1 cellular context compared by ENCODE assay signal in the genomic region with DNA sequence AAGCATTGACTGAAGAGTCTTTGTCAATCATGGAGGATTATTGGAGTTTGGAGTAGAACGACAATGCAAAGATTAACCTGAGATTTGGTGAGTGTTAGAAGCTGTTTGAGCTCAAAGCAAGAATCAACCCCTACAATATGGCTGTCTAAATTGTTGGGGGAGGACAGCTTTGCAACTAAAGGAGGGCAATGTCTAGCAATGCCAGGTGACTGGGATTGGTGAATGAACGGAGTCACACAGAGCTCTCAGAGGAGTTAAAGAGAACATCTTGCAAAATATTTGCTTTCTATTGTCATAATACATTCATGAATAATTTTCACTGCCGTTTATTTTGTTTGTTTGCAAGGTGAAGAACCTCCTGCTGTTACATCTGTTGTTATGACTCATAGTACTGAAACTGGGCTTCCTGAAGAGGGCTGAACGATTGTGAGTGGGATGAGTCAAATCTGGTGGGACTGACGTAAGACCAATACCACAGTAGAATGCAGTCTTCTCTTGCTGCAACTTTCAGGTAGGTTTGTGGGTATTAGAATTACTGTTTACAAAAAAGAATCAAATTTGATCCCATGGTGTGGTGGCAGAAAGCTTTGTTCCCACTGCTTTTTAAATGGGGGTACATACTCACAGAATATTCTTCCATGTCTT.
TF ChIP-seq lines count a peak whose summit lies in the region.

No MANE protein-coding gene starts in this region.

TF ChIP-seq in GM23338, 12 proteins besides CTCF, POLR2A, EP300 and RAD21 (continued from another document):
- TF ChIP-seq, protein P1, sequence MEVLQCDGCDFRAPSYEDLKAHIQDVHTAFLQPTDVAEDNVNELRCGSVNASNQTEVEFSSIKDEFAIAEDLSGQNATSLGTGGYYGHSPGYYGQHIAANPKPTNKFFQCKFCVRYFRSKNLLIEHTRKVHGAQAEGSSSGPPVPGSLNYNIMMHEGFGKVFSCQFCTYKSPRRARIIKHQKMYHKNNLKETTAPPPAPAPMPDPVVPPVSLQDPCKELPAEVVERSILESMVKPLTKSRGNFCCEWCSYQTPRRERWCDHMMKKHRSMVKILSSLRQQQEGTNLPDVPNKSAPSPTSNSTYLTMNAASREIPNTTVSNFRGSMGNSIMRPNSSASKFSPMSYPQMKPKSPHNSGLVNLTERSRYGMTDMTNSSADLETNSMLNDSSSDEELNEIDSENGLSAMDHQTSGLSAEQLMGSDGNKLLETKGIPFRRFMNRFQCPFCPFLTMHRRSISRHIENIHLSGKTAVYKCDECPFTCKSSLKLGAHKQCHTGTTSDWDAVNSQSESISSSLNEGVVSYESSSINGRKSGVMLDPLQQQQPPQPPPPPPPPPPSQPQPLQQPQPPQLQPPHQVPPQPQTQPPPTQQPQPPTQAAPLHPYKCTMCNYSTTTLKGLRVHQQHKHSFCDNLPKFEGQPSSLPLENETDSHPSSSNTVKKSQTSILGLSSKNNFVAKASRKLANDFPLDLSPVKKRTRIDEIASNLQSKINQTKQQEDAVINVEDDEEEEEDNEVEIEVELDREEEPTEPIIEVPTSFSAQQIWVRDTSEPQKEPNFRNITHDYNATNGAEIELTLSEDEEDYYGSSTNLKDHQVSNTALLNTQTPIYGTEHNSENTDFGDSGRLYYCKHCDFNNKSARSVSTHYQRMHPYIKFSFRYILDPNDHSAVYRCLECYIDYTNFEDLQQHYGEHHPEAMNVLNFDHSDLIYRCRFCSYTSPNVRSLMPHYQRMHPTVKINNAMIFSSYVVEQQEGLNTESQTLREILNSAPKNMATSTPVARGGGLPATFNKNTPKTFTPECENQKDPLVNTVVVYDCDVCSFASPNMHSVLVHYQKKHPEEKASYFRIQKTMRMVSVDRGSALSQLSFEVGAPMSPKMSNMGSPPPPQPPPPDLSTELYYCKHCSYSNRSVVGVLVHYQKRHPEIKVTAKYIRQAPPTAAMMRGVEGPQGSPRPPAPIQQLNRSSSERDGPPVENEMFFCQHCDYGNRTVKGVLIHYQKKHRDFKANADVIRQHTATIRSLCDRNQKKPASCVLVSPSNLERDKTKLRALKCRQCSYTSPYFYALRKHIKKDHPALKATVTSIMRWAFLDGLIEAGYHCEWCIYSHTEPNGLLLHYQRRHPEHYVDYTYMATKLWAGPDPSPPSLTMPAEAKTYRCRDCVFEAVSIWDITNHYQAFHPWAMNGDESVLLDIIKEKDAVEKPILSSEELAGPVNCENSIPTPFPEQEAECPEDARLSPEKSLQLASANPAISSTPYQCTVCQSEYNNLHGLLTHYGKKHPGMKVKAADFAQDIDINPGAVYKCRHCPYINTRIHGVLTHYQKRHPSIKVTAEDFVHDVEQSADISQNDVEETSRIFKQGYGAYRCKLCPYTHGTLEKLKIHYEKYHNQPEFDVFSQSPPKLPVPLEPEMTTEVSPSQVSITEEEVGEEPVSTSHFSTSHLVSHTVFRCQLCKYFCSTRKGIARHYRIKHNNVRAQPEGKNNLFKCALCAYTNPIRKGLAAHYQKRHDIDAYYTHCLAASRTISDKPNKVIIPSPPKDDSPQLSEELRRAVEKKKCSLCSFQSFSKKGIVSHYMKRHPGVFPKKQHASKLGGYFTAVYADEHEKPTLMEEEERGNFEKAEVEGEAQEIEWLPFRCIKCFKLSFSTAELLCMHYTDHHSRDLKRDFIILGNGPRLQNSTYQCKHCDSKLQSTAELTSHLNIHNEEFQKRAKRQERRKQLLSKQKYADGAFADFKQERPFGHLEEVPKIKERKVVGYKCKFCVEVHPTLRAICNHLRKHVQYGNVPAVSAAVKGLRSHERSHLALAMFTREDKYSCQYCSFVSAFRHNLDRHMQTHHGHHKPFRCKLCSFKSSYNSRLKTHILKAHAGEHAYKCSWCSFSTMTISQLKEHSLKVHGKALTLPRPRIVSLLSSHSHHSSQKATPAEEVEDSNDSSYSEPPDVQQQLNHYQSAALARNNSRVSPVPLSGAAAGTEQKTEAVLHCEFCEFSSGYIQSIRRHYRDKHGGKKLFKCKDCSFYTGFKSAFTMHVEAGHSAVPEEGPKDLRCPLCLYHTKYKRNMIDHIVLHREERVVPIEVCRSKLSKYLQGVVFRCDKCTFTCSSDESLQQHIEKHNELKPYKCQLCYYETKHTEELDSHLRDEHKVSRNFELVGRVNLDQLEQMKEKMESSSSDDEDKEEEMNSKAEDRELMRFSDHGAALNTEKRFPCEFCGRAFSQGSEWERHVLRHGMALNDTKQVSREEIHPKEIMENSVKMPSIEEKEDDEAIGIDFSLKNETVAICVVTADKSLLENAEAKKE (CRISPR knock-in tag; IDR thresholded peaks at IDR 0.05), result no peak
